Comparison of ENCODE assay signal across 34 cellular contexts in the genomic region with DNA sequence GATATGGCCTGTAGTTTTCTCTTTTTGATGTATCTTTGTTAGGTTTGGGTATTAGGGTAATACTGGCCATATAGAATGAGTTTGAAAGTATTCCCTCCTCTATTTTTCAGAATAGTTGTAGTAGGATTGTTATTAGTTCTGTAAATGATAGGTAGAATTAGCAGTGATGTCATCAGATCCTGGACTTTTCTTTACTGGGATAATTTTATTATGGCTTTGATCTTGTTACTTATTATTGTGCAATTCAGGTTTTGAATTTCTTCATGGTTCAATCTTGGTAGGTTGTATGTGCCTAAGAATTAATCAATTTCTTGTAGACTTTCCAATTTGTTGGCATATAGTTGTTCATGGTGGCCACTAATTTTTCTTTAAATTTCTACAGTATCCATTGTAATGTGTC.
"Had no signal": no experiment of that assay in that cellular context is flagged by ENCODE, and none has a peak within 500 bp of the region (broad histone marks: within the 10 kb centered on the region; RNA-seq: fewer than 3 reads in every experiment).

No MANE protein-coding gene starts in this region.

- H3K4me3 ChIP-seq: MG63 had no signal

- DNase-seq: Karpas-422, Kasumi-1, MG63, MM.1S, MV-4-11, NCI-H1048, NCI-H1092 treated with DMSO at 0.1 percent for 48 hours, NCI-H1105, NCI-H1105 treated with DMSO at 0.1 percent for 48 hours, NCI-H1417, NCI-H1417 treated with DMSO at 0.1 percent for 48 hours, NCI-H1436, NCI-H1436 treated with DMSO at 0.1 percent for 48 hours, NCI-H146, NCI-H1694, NCI-H1694 treated with DMSO at 0.1 percent for 48 hours, NCI-H187, NCI-H187 treated with DMSO at 0.1 percent for 48 hours, NCI-H1930, NCI-H2029, NCI-H2029 treated with DMSO at 0.1 percent for 48 hours, NCI-H2081, NCI-H2081 treated with DMSO at 0.1 percent for 48 hours, NCI-H2107, NCI-H2171, NCI-H2171 treated with DMSO at 0.1 percent for 48 hours, NCI-H2227 treated with DMSO at 0.1 percent for 48 hours, NCI-H226, NCI-H345, NCI-H446, NCI-H446 treated with DMSO at 0.1 percent for 48 hours, NCI-H510A, NCI-H510A treated with DMSO at 0.1 percent for 48 hours, NCI-H524 had no signal

- H3K36me3 ChIP-seq: MG63 had no signal

- H3K27me3 ChIP-seq: MG63 had no signal
